In the genomic region with DNA sequence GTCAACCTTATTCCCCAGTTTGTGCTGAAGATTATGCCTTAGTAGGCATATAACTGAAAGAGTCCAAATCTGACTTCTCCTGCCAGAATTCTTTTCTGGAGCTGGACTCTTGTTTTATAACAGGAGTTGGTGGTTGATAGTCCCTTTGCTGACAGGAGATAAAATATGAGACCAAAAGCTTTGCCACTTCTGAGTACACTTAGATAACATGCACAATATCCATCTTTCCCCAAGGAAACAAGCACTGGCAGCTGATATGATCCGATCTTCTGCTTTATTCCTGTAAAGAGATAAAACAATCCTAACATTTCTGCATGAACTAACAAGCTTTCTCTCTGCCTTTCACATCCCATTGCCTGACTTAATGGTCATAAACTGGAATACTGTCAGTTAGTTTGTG, we compare ENCODE assay signal across 1 cellular context.
A peak's percentile ranks its signal among the peaks of the same experiment; 100 is the strongest.
TF ChIP-seq lines count a peak whose summit lies in the region.

No MANE protein-coding gene starts in this region.

TF ChIP-seq in K562, 482 proteins besides CTCF, POLR2A, EP300 and RAD21 (continued from another document and continues in another):
- TF ChIP-seq NFIC (IDR thresholded peaks at IDR 0.05) (0 out of 2 replicates have a peak, but pooled peaks have one; percentile 13), ZNF77 (CRISPR knock-in tag; IDR thresholded peaks at IDR 0.05) (no peak), NR2C1 (IDR thresholded peaks at IDR 0.05) (no peak), NR2C1 (tag; IDR thresholded peaks at IDR 0.05) (no peak), NCOR1 (IDR thresholded peaks at IDR 0.05) (peak; percentile 37), CXXC5 (CRISPR knock-in tag; IDR thresholded peaks at IDR 0.05) (no peak), STAT5A (IDR thresholded peaks at IDR 0.05; ENCODE audit: borderline replicate concordance, low read length) (peak; percentile 38; the same call in 1 of the 2 replicates), SMARCA4 (IDR thresholded peaks at IDR 0.05) (peak; percentile 40; the same call in 1 of the 2 replicates), PHTF2 (CRISPR knock-in tag; IDR thresholded peaks at IDR 0.05) (no peak), SP1 (CRISPR knock-in tag; IDR thresholded peaks at IDR 0.05) (no peak), TCF3 (CRISPR knock-in tag; IDR thresholded peaks at IDR 0.05) (peak; percentile 22; the same call in 1 of the 2 replicates), TEAD4 (IDR thresholded peaks at IDR 0.05; ENCODE audit: low read length) (peak; percentile 63; the same call in 1 of the 2 replicates), TEAD4 (CRISPR knock-in tag; IDR thresholded peaks at IDR 0.05; ENCODE audit: borderline replicate concordance) (no peak), TEAD1 (CRISPR knock-in tag; IDR thresholded peaks at IDR 0.05) (no peak), ZNF408 (CRISPR knock-in tag; IDR thresholded peaks at IDR 0.05; ENCODE audit: low read depth) (no peak), TAF15 (IDR thresholded peaks at IDR 0.05; ENCODE audit: low read depth, low read length) (no peak), HNRNPL (IDR thresholded peaks at IDR 0.05; ENCODE audit: low read depth, low read length) (no peak), HNRNPH1 (optimal IDR thresholded peaks at IDR 0.05; ENCODE audit: low read depth, low read length) (no peak), RBM22 (IDR thresholded peaks at IDR 0.05; ENCODE audit: low read depth, low read length, poor library complexity, severe bottlenecking) (no peak), MEIS2 (IDR thresholded peaks at IDR 0.05; ENCODE audit: partially characterized antibody) (peak; percentile 80), MTA2 (IDR thresholded peaks at IDR 0.05; ENCODE audit: low read depth) (peak; percentile 59), MTA3 (IDR thresholded peaks at IDR 0.05; ENCODE audit: borderline replicate concordance) (no peak), TOE1 (IDR thresholded peaks at IDR 0.05; ENCODE audit: borderline replicate concordance) (no peak), TOE1 (CRISPR knock-in tag; IDR thresholded peaks at IDR 0.05; ENCODE audit: borderline replicate concordance, low read depth) (no peak), BRD4 (IDR thresholded peaks at IDR 0.05) (no peak), MEF2D (tag; conservative IDR thresholded peaks at IDR 0.05; ENCODE audit: low read depth) (no peak), DNMT1 (IDR thresholded peaks at IDR 0.05) (no peak), SMAD1 (IDR thresholded peaks at IDR 0.05; ENCODE audit: low read depth, low read length, partially characterized antibody) (no peak), NCOA2 (IDR thresholded peaks at IDR 0.05; ENCODE audit: partially characterized antibody in 2 of 2) (no peak), HIVEP1 (CRISPR knock-in tag; IDR thresholded peaks at IDR 0.05) (no peak), HDAC3 (IDR thresholded peaks at IDR 0.05; ENCODE audit: borderline replicate concordance, partially characterized antibody) (no peak), SOX6 (IDR thresholded peaks at IDR 0.05) (peak; percentile 47; the same call in 1 of the 2 replicates), MXI1 (IDR thresholded peaks at IDR 0.05; ENCODE audit: low read depth, low read length) (no peak), STAT5B (CRISPR knock-in tag; IDR thresholded peaks at IDR 0.05) (no peak), FOXA3 (CRISPR knock-in tag; conservative IDR thresholded peaks at IDR 0.05 in 1 of 2, IDR thresholded peaks at IDR 0.05 in 1 of 2) (peak in 1 of 2 experiments; percentile 91; a peak in 2 of 4 replicates), HDAC8 (tag; IDR thresholded peaks at IDR 0.05) (no peak), FOXM1 (IDR thresholded peaks at IDR 0.05; ENCODE audit: low read depth) (peak; percentile 34; the same call in 1 of the 2 replicates), FOXM1 (CRISPR knock-in tag; IDR thresholded peaks at IDR 0.05; ENCODE audit: low read depth) (no peak), E2F3 (CRISPR knock-in tag; IDR thresholded peaks at IDR 0.05) (no peak), ZFPM2 (CRISPR knock-in tag; IDR thresholded peaks at IDR 0.05) (no peak), SAFB (IDR thresholded peaks at IDR 0.05; ENCODE audit: borderline replicate concordance, low read depth, low read length) (no peak), SMARCB1 (IDR thresholded peaks at IDR 0.05; ENCODE audit: insufficient read length, low read depth) (no peak), ZSCAN29 (IDR thresholded peaks at IDR 0.05) (no peak), TAL1 (IDR thresholded peaks at IDR 0.05) (peak; percentile 67), ARID1B (IDR thresholded peaks at IDR 0.05) (peak; percentile 73)
- TF ChIP-seq, protein P1, sequence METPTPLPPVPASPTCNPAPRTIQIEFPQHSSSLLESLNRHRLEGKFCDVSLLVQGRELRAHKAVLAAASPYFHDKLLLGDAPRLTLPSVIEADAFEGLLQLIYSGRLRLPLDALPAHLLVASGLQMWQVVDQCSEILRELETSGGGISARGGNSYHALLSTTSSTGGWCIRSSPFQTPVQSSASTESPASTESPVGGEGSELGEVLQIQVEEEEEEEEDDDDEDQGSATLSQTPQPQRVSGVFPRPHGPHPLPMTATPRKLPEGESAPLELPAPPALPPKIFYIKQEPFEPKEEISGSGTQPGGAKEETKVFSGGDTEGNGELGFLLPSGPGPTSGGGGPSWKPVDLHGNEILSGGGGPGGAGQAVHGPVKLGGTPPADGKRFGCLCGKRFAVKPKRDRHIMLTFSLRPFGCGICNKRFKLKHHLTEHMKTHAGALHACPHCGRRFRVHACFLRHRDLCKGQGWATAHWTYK (CRISPR knock-in tag; IDR thresholded peaks at IDR 0.05), result no peak
- TF ChIP-seq, protein P2, sequence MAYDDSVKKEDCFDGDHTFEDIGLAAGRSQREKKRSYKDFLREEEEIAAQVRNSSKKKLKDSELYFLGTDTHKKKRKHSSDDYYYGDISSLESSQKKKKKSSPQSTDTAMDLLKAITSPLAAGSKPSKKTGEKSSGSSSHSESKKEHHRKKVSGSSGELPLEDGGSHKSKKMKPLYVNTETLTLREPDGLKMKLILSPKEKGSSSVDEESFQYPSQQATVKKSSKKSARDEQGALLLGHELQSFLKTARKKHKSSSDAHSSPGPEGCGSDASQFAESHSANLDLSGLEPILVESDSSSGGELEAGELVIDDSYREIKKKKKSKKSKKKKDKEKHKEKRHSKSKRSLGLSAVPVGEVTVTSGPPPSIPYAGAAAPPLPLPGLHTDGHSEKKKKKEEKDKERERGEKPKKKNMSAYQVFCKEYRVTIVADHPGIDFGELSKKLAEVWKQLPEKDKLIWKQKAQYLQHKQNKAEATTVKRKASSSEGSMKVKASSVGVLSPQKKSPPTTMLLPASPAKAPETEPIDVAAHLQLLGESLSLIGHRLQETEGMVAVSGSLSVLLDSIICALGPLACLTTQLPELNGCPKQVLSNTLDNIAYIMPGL (CRISPR knock-in tag; IDR thresholded peaks at IDR 0.05), result no peak
- TF ChIP-seq, protein P3, sequence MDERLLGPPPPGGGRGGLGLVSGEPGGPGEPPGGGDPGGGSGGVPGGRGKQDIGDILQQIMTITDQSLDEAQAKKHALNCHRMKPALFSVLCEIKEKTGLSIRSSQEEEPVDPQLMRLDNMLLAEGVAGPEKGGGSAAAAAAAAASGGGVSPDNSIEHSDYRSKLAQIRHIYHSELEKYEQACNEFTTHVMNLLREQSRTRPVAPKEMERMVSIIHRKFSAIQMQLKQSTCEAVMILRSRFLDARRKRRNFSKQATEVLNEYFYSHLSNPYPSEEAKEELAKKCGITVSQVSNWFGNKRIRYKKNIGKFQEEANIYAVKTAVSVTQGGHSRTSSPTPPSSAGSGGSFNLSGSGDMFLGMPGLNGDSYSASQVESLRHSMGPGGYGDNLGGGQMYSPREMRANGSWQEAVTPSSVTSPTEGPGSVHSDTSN (CRISPR knock-in tag; IDR thresholded peaks at IDR 0.05; ENCODE audit: low read depth), result no peak
- TF ChIP-seq, protein P3 (tag; conservative IDR thresholded peaks at IDR 0.05; ENCODE audit: low read depth), result peak; percentile 63
- TF ChIP-seq, protein P4, sequence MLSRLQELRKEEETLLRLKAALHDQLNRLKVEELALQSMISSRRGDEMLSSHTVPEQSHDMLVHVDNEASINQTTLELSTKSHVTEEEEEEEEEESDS (CRISPR knock-in tag; IDR thresholded peaks at IDR 0.05), result no peak
- TF ChIP-seq, protein P5, sequence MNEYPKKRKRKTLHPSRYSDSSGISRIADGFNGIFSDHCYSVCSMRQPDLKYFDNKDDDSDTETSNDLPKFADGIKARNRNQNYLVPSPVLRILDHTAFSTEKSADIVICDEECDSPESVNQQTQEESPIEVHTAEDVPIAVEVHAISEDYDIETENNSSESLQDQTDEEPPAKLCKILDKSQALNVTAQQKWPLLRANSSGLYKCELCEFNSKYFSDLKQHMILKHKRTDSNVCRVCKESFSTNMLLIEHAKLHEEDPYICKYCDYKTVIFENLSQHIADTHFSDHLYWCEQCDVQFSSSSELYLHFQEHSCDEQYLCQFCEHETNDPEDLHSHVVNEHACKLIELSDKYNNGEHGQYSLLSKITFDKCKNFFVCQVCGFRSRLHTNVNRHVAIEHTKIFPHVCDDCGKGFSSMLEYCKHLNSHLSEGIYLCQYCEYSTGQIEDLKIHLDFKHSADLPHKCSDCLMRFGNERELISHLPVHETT (CRISPR knock-in tag; conservative IDR thresholded peaks at IDR 0.05 in 1 of 2, IDR thresholded peaks at IDR 0.05 in 1 of 2), result no peak
- TF ChIP-seq, protein P6, sequence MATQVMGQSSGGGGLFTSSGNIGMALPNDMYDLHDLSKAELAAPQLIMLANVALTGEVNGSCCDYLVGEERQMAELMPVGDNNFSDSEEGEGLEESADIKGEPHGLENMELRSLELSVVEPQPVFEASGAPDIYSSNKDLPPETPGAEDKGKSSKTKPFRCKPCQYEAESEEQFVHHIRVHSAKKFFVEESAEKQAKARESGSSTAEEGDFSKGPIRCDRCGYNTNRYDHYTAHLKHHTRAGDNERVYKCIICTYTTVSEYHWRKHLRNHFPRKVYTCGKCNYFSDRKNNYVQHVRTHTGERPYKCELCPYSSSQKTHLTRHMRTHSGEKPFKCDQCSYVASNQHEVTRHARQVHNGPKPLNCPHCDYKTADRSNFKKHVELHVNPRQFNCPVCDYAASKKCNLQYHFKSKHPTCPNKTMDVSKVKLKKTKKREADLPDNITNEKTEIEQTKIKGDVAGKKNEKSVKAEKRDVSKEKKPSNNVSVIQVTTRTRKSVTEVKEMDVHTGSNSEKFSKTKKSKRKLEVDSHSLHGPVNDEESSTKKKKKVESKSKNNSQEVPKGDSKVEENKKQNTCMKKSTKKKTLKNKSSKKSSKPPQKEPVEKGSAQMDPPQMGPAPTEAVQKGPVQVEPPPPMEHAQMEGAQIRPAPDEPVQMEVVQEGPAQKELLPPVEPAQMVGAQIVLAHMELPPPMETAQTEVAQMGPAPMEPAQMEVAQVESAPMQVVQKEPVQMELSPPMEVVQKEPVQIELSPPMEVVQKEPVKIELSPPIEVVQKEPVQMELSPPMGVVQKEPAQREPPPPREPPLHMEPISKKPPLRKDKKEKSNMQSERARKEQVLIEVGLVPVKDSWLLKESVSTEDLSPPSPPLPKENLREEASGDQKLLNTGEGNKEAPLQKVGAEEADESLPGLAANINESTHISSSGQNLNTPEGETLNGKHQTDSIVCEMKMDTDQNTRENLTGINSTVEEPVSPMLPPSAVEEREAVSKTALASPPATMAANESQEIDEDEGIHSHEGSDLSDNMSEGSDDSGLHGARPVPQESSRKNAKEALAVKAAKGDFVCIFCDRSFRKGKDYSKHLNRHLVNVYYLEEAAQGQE (CRISPR knock-in tag; IDR thresholded peaks at IDR 0.05; ENCODE audit: low read depth), result no peak
- TF ChIP-seq, protein P7, sequence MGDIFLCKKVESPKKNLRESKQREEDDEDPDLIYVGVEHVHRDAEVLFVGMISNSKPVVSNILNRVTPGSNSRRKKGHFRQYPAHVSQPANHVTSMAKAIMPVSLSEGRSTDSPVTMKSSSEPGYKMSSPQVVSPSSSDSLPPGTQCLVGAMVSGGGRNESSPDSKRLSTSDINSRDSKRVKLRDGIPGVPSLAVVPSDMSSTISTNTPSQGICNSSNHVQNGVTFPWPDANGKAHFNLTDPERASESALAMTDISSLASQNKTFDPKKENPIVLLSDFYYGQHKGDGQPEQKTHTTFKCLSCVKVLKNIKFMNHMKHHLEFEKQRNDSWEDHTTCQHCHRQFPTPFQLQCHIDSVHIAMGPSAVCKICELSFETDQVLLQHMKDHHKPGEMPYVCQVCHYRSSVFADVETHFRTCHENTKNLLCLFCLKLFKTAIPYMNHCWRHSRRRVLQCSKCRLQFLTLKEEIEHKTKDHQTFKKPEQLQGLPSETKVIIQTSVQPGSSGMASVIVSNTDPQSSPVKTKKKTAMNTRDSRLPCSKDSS (IDR thresholded peaks at IDR 0.05; ENCODE audit: low read depth, partially characterized antibody), result no peak
- TF ChIP-seq, protein P8, sequence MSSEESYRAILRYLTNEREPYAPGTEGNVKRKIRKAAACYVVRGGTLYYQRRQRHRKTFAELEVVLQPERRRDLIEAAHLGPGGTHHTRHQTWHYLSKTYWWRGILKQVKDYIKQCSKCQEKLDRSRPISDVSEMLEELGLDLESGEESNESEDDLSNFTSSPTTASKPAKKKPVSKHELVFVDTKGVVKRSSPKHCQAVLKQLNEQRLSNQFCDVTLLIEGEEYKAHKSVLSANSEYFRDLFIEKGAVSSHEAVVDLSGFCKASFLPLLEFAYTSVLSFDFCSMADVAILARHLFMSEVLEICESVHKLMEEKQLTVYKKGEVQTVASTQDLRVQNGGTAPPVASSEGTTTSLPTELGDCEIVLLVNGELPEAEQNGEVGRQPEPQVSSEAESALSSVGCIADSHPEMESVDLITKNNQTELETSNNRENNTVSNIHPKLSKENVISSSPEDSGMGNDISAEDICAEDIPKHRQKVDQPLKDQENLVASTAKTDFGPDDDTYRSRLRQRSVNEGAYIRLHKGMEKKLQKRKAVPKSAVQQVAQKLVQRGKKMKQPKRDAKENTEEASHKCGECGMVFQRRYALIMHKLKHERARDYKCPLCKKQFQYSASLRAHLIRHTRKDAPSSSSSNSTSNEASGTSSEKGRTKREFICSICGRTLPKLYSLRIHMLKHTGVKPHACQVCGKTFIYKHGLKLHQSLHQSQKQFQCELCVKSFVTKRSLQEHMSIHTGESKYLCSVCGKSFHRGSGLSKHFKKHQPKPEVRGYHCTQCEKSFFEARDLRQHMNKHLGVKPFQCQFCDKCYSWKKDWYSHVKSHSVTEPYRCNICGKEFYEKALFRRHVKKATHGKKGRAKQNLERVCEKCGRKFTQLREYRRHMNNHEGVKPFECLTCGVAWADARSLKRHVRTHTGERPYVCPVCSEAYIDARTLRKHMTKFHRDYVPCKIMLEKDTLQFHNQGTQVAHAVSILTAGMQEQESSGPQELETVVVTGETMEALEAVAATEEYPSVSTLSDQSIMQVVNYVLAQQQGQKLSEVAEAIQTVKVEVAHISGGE (CRISPR knock-in tag; IDR thresholded peaks at IDR 0.05), result no peak
- TF ChIP-seq, protein P9, sequence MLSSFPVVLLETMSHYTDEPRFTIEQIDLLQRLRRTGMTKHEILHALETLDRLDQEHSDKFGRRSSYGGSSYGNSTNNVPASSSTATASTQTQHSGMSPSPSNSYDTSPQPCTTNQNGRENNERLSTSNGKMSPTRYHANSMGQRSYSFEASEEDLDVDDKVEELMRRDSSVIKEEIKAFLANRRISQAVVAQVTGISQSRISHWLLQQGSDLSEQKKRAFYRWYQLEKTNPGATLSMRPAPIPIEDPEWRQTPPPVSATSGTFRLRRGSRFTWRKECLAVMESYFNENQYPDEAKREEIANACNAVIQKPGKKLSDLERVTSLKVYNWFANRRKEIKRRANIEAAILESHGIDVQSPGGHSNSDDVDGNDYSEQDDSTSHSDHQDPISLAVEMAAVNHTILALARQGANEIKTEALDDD (IDR thresholded peaks at IDR 0.05), result no peak
